1 cellular context compared by ENCODE assay signal in the genomic region with DNA sequence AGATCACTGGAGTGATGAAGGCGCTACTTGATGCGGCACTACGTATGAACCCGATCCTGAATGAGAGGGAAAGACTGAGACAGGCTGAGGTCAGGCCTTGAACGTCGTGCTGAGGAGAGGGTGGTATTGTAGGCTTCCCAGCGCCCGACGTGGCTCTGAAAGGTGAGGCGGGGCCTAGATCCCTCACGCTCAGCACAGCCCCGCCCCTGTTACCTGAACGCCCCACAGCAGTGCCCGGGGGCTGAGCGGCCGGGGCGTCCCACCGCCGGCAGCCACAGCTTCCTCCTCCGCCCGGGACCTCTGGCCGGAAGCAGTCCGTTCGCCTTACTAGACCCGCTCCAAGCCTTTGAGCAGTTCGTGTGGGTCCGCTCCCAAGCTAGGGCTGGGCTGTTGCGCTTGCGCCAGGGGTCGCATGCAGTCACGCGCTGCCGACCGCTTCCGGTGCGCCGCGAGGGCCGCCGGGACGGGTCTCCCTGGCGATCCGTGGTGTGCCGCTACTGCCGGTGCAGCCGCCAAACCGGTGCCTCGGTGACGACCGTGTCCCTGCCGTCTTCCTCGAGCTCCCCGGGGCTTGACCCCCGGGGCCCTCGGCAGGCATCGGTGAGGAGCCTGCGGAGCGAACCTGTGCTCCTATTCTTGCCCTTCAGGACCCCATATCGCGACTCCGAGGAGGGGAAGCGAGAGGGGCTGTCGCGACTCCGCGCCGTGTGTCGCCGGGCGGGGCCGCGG.
TF ChIP-seq lines count a peak whose summit lies in the region.

A gene with protein sequence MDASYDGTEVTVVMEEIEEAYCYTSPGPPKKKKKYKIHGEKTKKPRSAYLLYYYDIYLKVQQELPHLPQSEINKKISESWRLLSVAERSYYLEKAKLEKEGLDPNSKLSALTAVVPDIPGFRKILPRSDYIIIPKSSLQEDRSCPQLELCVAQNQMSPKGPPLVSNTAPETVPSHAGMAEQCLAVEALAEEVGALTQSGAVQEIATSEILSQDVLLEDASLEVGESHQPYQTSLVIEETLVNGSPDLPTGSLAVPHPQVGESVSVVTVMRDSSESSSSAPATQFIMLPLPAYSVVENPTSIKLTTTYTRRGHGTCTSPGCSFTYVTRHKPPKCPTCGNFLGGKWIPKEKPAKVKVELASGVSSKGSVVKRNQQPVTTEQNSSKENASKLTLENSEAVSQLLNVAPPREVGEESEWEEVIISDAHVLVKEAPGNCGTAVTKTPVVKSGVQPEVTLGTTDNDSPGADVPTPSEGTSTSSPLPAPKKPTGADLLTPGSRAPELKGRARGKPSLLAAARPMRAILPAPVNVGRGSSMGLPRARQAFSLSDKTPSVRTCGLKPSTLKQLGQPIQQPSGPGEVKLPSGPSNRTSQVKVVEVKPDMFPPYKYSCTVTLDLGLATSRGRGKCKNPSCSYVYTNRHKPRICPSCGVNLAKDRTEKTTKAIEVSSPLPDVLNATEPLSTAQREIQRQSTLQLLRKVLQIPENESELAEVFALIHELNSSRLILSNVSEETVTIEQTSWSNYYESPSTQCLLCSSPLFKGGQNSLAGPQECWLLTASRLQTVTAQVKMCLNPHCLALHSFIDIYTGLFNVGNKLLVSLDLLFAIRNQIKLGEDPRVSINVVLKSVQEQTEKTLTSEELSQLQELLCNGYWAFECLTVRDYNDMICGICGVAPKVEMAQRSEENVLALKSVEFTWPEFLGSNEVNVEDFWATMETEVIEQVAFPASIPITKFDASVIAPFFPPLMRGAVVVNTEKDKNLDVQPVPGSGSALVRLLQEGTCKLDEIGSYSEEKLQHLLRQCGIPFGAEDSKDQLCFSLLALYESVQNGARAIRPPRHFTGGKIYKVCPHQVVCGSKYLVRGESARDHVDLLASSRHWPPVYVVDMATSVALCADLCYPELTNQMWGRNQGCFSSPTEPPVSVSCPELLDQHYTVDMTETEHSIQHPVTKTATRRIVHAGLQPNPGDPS (N-terminal part only) (plus strand): TSS at position 479 of the 729 bp plus-strand sequence. CDS start 4,114 bp downstream, outside the sequence.
TSS of gene TIGD6 (minus strand) at position 394 of the 729 bp plus-strand sequence. CDS start 4,306 bp downstream, outside the sequence.

TF ChIP-seq in HCT116, 20 proteins besides CTCF, POLR2A, EP300 and RAD21:
- TF ChIP-seq REST (IDR thresholded peaks at IDR 0.05; ENCODE audit: low read depth) (no peak), ELF1 (IDR thresholded peaks at IDR 0.05; ENCODE audit: borderline replicate concordance, low read depth) (no peak), ZFX (IDR thresholded peaks at IDR 0.05) (peak; percentile 59), TCF7L2 (IDR thresholded peaks at IDR 0.05; ENCODE audit: borderline replicate concordance, extremely low read depth, insufficient read depth, insufficient read length) (peak; percentile 75), YY1 (IDR thresholded peaks at IDR 0.05; ENCODE audit: extremely low read depth, insufficient replicate concordance, low read depth, low read length) (peak; percentile 66), POLR2AphosphoS5 (IDR thresholded peaks at IDR 0.05; ENCODE audit: low read depth, low read length) (peak; percentile 95)
